1 cellular context compared by ENCODE assay signal in genomic region chr20:62157387-62158087, GRCh38.
TF ChIP-seq lines count a peak whose summit lies in the region.

No MANE protein-coding gene starts in this region.

TF ChIP-seq in HepG2, 621 proteins besides CTCF, POLR2A, EP300 and RAD21 (continued from another document):
- TF ChIP-seq TRIM22 (IDR thresholded peaks at IDR 0.05) (no peak), ZNF550 (CRISPR knock-in tag; IDR thresholded peaks at IDR 0.05; ENCODE audit: borderline replicate concordance) (no peak), RXRB (CRISPR knock-in tag; IDR thresholded peaks at IDR 0.05; ENCODE audit: borderline replicate concordance) (no peak), ZFYVE20 (CRISPR knock-in tag; IDR thresholded peaks at IDR 0.05; ENCODE audit: borderline replicate concordance, low read depth) (no peak), ZNF362 (CRISPR knock-in tag; IDR thresholded peaks at IDR 0.05; ENCODE audit: borderline replicate concordance) (no peak), ZUFSP (CRISPR knock-in tag; IDR thresholded peaks at IDR 0.05; ENCODE audit: borderline replicate concordance) (no peak), ZBTB7A (CRISPR knock-in tag; IDR thresholded peaks at IDR 0.05) (0 out of 2 replicates have a peak, but pooled peaks have one; percentile 24), TFDP2 (CRISPR knock-in tag; IDR thresholded peaks at IDR 0.05) (no peak), ZBTB33 (CRISPR knock-in tag; IDR thresholded peaks at IDR 0.05) (no peak)
